Comparison of ENCODE assay signal across 1 cellular context in genomic region chr13:60612593-60612992, GRCh38.
TF ChIP-seq lines count a peak whose summit lies in the region.

No MANE protein-coding gene starts in this region.

TF ChIP-seq in H1, 55 proteins besides CTCF, POLR2A, EP300 and RAD21 (continued from another document):
- no peak for TF ChIP-seq RNF2 (IDR thresholded peaks at IDR 0.05; ENCODE audit: borderline replicate concordance, low read depth, low read length, missing control alignments, poor library complexity, severe bottlenecking)
